In the genomic region with DNA sequence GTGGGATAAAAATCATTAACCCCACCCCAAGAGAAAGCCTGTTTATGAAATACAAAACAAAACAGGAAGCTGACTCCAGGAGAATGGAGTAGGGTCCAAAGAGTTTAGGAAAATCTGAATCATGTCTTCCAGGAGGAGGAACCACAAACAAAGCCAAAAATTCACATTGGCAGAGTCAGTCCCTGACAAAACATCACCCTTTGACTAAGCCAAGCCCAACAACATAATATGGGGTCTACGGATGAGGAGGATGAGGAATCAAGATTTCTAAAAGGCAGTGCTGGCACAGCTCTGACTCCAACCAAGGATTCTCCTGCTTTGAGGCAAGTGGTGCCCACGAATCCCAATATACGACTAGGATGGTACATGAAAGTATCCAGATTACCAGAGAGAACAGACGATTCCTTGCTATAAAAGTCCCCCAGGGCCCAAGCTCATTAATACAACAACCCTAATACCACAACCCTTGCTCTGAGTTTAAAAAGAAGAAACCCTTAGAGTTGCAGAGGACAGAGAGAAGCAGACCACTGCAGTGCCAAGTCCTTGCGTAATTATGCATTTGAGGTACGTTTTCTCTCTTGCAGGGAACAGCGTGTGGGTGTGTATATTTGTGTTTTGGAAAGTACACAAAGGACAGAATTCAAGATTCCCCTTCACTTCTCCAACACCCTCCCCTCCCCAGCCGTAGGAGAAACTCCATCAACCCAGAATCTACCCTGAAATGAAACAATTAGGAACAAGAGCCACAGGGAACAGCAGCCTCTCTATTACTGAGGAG, we compare ENCODE assay signal across 12 cellular contexts. TPM values are rescaled to one million over a fixed set of nuclear protein-coding genes. Genes with fewer than 3 reads are reported as not detected.
A peak's percentile ranks its signal among the peaks of the same experiment; 100 is the strongest.
DNase-seq lines count a peak whose midpoint lies in the region; ATAC-seq and TF ChIP-seq lines count a peak whose summit lies in the region.
"Had no signal": no experiment of that assay in that cellular context is flagged by ENCODE, and none has a peak within 500 bp of the region (broad histone marks: within the 10 kb centered on the region; RNA-seq: fewer than 3 reads in every experiment).

No MANE protein-coding gene starts in this region.

- H3K9me3 Mint-ChIP-seq in activated CD4-positive, alpha-beta T cell treated with anti-CD3 and anti-CD28 coated beads, Interleukin-2, amount 10 ng/mL, durations not matched to agents 24 days and 14 days = peaks cover 14% of the 10 kb centered on the region
- H3K9me3 Mint-ChIP-seq in effector memory CD8-positive, alpha-beta T cell = no peaks in the 10 kb centered on the region
- no peaks in the 10 kb centered on the region for H3K9me3 Mint-ChIP-seq in type B pancreatic cell

- H3K4me3 ChIP-seq in mucosa of rectum (ENCODE audit: low read length in 2 of 2) (no peak overlapping the region), tibial artery (peak overlapping the region in 1 of 2 donors; percentile 7)

- no peak for TF ChIP-seq CTCF in tibial artery (IDR thresholded peaks at IDR 0.05)
- TF ChIP-seq CTCF in type B pancreatic cell (conservative IDR thresholded peaks at IDR 0.05) = no peak

- H3K27me3 ChIP-seq in mucosa of rectum (ENCODE audit: control insufficient read depth in 2 of 2, insufficient read depth in 2 of 2, low read length in 2 of 2) = no peaks in the 10 kb centered on the region
- H3K27me3 ChIP-seq in tibial artery = no peaks in the 10 kb centered on the region
- H3K27me3 ChIP-seq: neutrophil had no signal

- H3K4me3 Mint-ChIP-seq in activated CD4-positive, alpha-beta T cell treated with anti-CD3 and anti-CD28 coated beads, Interleukin-2, amount 10 ng/mL, durations not matched to agents 24 days and 14 days = no peak overlapping the region
- H3K4me3 Mint-ChIP-seq in effector memory CD8-positive, alpha-beta T cell = no peak overlapping the region
- no peak overlapping the region for H3K4me3 Mint-ChIP-seq in type B pancreatic cell

- no peak for ATAC-seq in effector memory CD8-positive, alpha-beta T cell (replicated peaks)

- H3K27me3 Mint-ChIP-seq in activated CD4-positive, alpha-beta T cell treated with anti-CD3 and anti-CD28 coated beads, Interleukin-2, amount 10 ng/mL, durations not matched to agents 24 days and 14 days = no peaks in the 10 kb centered on the region
- no peaks in the 10 kb centered on the region for H3K27me3 Mint-ChIP-seq in effector memory CD8-positive, alpha-beta T cell
- H3K27me3 Mint-ChIP-seq in type B pancreatic cell = no peaks in the 10 kb centered on the region

- intact Hi-C loops in activated CD4-positive, alpha-beta T cell treated with anti-CD3 and anti-CD28 coated beads, Interleukin-2, amount 10 ng/mL, durations not matched to agents 24 days and 14 days (cut with micrococcal nuclease) = no loop called here
- intact Hi-C loops in tibial artery (cut with DNase I; ENCODE audit: low total_unique reads) = loop anchor here (5.0 kb wide), 2 partner anchors 113 to 313 kb away; no protein-coding TSS in a partner anchor

- H3K4me1 Mint-ChIP-seq in activated CD4-positive, alpha-beta T cell treated with anti-CD3 and anti-CD28 coated beads, Interleukin-2, amount 10 ng/mL, durations not matched to agents 24 days and 14 days = peaks cover 58% of the 10 kb centered on the region
- peaks cover 40 to 66% of the 10 kb centered on the region in 2 donors for H3K4me1 Mint-ChIP-seq in effector memory CD8-positive, alpha-beta T cell (ENCODE audit: low read depth in 2 of 2)
- H3K4me1 Mint-ChIP-seq in type B pancreatic cell (ENCODE audit: unreplicated experiment) = peaks cover 25% of the 10 kb centered on the region

- H3K4me1 ChIP-seq in mucosa of rectum (ENCODE audit: control insufficient read depth in 2 of 2, insufficient read depth in 2 of 2, low read length in 2 of 2) (peaks cover 26 to 32% of the 10 kb centered on the region in 2 donors), tibial artery (peaks cover 0 to 78% (median 65%) of the 10 kb centered on the region in 4 donors)

- no peak overlapping the region for H3K9ac ChIP-seq in mucosa of rectum (ENCODE audit: low read depth in 1 of 2, low read length in 2 of 2)

- no peak for DNase-seq in activated CD4-positive, alpha-beta T cell treated with anti-CD3 and anti-CD28 coated beads, Interleukin-2, amount 10 ng/mL, durations not matched to agents 24 days and 14 days
- DNase-seq in activated CD4-positive, alpha-beta T cell treated with anti-CD3 and anti-CD28 coated beads, Interleukin-2, amount 50 U/mL, for 1 hour = no peak
- no peak for DNase-seq in effector memory CD8-positive, alpha-beta T cell
- DNase-seq in tibial artery (peak in 1 of 2 donors; percentile 71), type B pancreatic cell (ENCODE audit: extremely low spot score, unreplicated experiment) (no peak)
- DNase-seq in activated T-cell treated with anti-CD3 and anti-CD28 coated beads, Interleukin-2, amount 50 U/mL, for 1 hour = no peak
- no peak for DNase-seq in activated naive CD4-positive, alpha-beta T cell treated with anti-CD3 and anti-CD28 coated beads, Interleukin-2, amount 50 U/mL, for 16 hours
- DNase-seq: activated CD4-positive, alpha-beta T cell treated with anti-CD3 and anti-CD28 coated beads, Interleukin-2, amount 50 U/mL, for 4 hours; OCI-M1; stimulated activated CD8-positive, alpha-beta memory T cell treated with anti-CD3 and anti-CD28 coated beads, Interleukin-4, amount 100 ng/mL, for 48 hours had no signal

- H3K27ac Mint-ChIP-seq in activated CD4-positive, alpha-beta T cell treated with anti-CD3 and anti-CD28 coated beads, Interleukin-2, amount 10 ng/mL, durations not matched to agents 24 days and 14 days = peak overlapping the region; percentile 70
- H3K27ac Mint-ChIP-seq in effector memory CD8-positive, alpha-beta T cell = peak overlapping the region; percentile 78 to 83
- no peak overlapping the region for H3K27ac Mint-ChIP-seq in type B pancreatic cell

- H3K9me3 ChIP-seq in mucosa of rectum (ENCODE audit: control insufficient read depth in 2 of 2, low read length in 2 of 2) (no peaks in the 10 kb centered on the region), tibial artery (no peaks in the 10 kb centered on the region)
- H3K9me3 ChIP-seq: neutrophil had no signal

- H3K36me3 Mint-ChIP-seq in activated CD4-positive, alpha-beta T cell treated with anti-CD3 and anti-CD28 coated beads, Interleukin-2, amount 10 ng/mL, durations not matched to agents 24 days and 14 days (ENCODE audit: low read depth) = peaks cover 73% of the 10 kb centered on the region
- peaks cover 3% of the 10 kb centered on the region for H3K36me3 Mint-ChIP-seq in effector memory CD8-positive, alpha-beta T cell (ENCODE audit: insufficient read depth)
- H3K36me3 Mint-ChIP-seq in type B pancreatic cell = peaks cover 57% of the 10 kb centered on the region

- H3K27ac ChIP-seq in mucosa of rectum (ENCODE audit: low read depth in 2 of 2, low read length in 2 of 2) (peak overlapping the region; percentile 3 to 74), tibial artery (peak overlapping the region; percentile 84 to 85)
- H3K27ac ChIP-seq: neutrophil had no signal

- H3K36me3 ChIP-seq in mucosa of rectum (ENCODE audit: control insufficient read depth in 2 of 2, insufficient read depth in 2 of 2, low read length in 2 of 2) (peaks cover 3% of the 10 kb centered on the region in 2 donors), tibial artery (no peaks in the 10 kb centered on the region)
- H3K36me3 ChIP-seq: neutrophil had no signal

RNA-seq across cellular contexts. Expression of gene XPNPEP1, which starts 23.5 kb away (rescaled TPM):
- 98.9 and 105 TPM in 2 replicates for total RNA-seq in activated CD4-positive, alpha-beta T cell treated with anti-CD3 and anti-CD28 coated beads, Interleukin-2, amount 10 ng/mL, durations not matched to agents 24 days and 14 days
- 50.1 and 76.6 TPM in 2 replicates for total RNA-seq in type B pancreatic cell (ENCODE audit: low replicate concordance)
